In genomic region chr13:101965096-101965495, GRCh38 we compare ENCODE assay signal across 19 cellular contexts.
"Had no signal": no experiment of that assay in that cellular context is flagged by ENCODE, and none has a peak within 500 bp of the region (broad histone marks: within the 10 kb centered on the region; RNA-seq: fewer than 3 reads in every experiment).

No MANE protein-coding gene starts in this region.

- ATAC-seq: effector memory CD8-positive, alpha-beta T cell; gastroesophageal sphincter; mucosa of descending colon; naive thymus-derived CD8-positive, alpha-beta T cell had no signal

- DNase-seq: effector memory CD8-positive, alpha-beta T cell; esophagus squamous epithelium; foreskin fibroblast; glutamatergic neuron; mucosa of descending colon; naive thymus-derived CD8-positive, alpha-beta T cell; posterior cingulate gyrus; sigmoid colon; small intestine; stimulated activated CD4-positive, alpha-beta T cell treated with anti-CD3 and anti-CD28 coated beads, Interleukin-12 subunit alpha, Interleukin-12 subunit beta, amount 100 ng/mL, for 4 hours; stimulated activated naive CD4-positive, alpha-beta T cell; stomach; substantia nigra; trophoblast cell had no signal

- H3K27me3 ChIP-seq: esophagus squamous epithelium, gastroesophageal sphincter, neutrophil, right atrium auricular region, sigmoid colon, stomach had no signal

- H3K4me3 ChIP-seq: esophagus squamous epithelium, gastroesophageal sphincter, mucosa of descending colon, right atrium auricular region, sigmoid colon, stomach, thoracic aorta had no signal

- H3K36me3 ChIP-seq: esophagus squamous epithelium, gastroesophageal sphincter, neutrophil, right atrium auricular region, sigmoid colon, stomach, thoracic aorta had no signal

- H3K27ac ChIP-seq: epithelial cell of prostate, esophagus squamous epithelium, gastroesophageal sphincter, neutrophil, right atrium auricular region, sigmoid colon, stomach, thoracic aorta had no signal

- H3K4me1 ChIP-seq: esophagus squamous epithelium, gastroesophageal sphincter, right atrium auricular region, sigmoid colon, stomach had no signal

- H3K9me3 ChIP-seq: esophagus squamous epithelium, gastroesophageal sphincter, mucosa of descending colon, neutrophil, right atrium auricular region, sigmoid colon, stomach, thoracic aorta had no signal
